13 cellular contexts compared by ENCODE assay signal in the genomic region with DNA sequence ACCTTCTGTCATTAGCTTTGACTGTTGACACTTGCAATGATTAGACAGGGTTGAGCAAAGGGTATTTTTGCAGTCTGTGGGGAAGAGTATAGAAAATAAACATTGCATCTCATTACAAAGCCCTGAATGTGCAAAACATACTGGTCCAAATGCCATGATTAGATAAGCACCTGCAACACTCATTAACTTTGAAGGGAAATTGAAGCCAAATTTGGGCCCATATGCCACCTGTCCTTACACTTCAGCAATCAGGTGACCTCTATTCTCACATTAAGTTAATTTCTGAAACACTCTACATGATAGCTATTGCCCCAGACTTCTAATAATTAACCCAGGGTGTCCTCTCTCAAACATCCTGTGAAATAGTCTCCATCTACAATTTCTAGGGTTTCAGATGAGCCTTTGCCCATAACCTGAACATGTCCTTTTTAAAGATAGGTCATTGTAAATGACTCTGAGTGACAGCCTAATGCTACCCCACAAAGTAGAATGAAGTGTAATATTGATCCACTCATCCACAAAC.
DNase-seq lines count a peak whose midpoint lies in the region; ATAC-seq and TF ChIP-seq lines count a peak whose summit lies in the region.
"Had no signal": no experiment of that assay in that cellular context is flagged by ENCODE, and none has a peak within 500 bp of the region (broad histone marks: within the 10 kb centered on the region; RNA-seq: fewer than 3 reads in every experiment).

No MANE protein-coding gene starts in this region.

- no peak overlapping the region for H3K27ac ChIP-seq in psoas muscle
- H3K27ac ChIP-seq: prostate gland had no signal

- no peaks in the 10 kb centered on the region for H3K9me3 ChIP-seq in psoas muscle
- H3K9me3 ChIP-seq: prostate gland had no signal

- ATAC-seq in GM19043 (IDR thresholded peaks at IDR 0.05; ENCODE audit: low read depth, unreplicated experiment) (peak; percentile 74), HG02610 (IDR thresholded peaks at IDR 0.05; ENCODE audit: unreplicated experiment) (peak; percentile 28), HG03521 (IDR thresholded peaks at IDR 0.05; ENCODE audit: unreplicated experiment) (peak; percentile 48), psoas muscle (no peak)
- ATAC-seq: K562, SK-N-SH treated with all-trans-retinoic acid at 6 μM for 48 hours had no signal

- no peak overlapping the region for H3K4me3 ChIP-seq in psoas muscle
- H3K4me3 ChIP-seq: K562, prostate gland had no signal

- no peaks in the 10 kb centered on the region for H3K36me3 ChIP-seq in psoas muscle (ENCODE audit: insufficient read depth in 1 of 2, low read depth in 1 of 2)
- H3K36me3 ChIP-seq: prostate gland had no signal

- intact Hi-C loops in psoas muscle (cut with DNase I): no loop called here

- H3K4me1 ChIP-seq in psoas muscle: no peaks in the 10 kb centered on the region
- H3K4me1 ChIP-seq: prostate gland had no signal

- DNase-seq in mucosa of gallbladder (ENCODE audit: low spot score) (peak; percentile 60), psoas muscle (no peak), T-helper 1 cell (no peak), middle frontal gyrus (ENCODE audit: extremely low spot score, low spot score) (no peak)
- DNase-seq in stimulated activated naive CD4-positive, alpha-beta T cell (lab: John Stamatoyannopoulos, UW): no peak
- DNase-seq: DMS153, NCI-H526 treated with DMSO at 0.1 percent for 48 hours had no signal

- no peak for TF ChIP-seq CTCF in psoas muscle (IDR thresholded peaks at IDR 0.05)

- no peaks in the 10 kb centered on the region for H3K27me3 ChIP-seq in psoas muscle (ENCODE audit: insufficient read depth in 3 of 3, low read length in 2 of 3)

Comparison
In these comparisons a context has a peak if more than half of its experiments do, and no peak if none do; other contexts are left out.
1. ATAC-seq: peak in GM19043 (single experiment), HG02610 (single experiment) and HG03521 (single experiment); none in psoas muscle (0 of 4).